Comparison of ENCODE assay signal across 2 cellular contexts in genomic region chr18:23573948-23574431, GRCh38.
TF ChIP-seq lines count a peak whose summit lies in the region.

No MANE protein-coding gene starts in this region.

TF ChIP-seq in GM23338, 12 proteins besides CTCF, POLR2A, EP300 and RAD21 (continued from another document):
- TF ChIP-seq REST (IDR thresholded peaks at IDR 0.05; ENCODE audit: unreplicated experiment) (no peak), ZNF462 (CRISPR knock-in tag; IDR thresholded peaks at IDR 0.05) (no peak)

TF ChIP-seq in WTC11, 78 proteins besides CTCF, POLR2A, EP300 and RAD21 (continued from another document):
- TF ChIP-seq ATF2 (CRISPR knock-in tag; IDR thresholded peaks at IDR 0.05; ENCODE audit: borderline replicate concordance, low read depth) (no peak), FOXK1 (CRISPR knock-in tag; IDR thresholded peaks at IDR 0.05) (no peak), ZBTB43 (CRISPR knock-in tag; IDR thresholded peaks at IDR 0.05) (no peak), IRF2 (CRISPR knock-in tag; IDR thresholded peaks at IDR 0.05; ENCODE audit: borderline replicate concordance, low read depth) (no peak), E2F5 (CRISPR knock-in tag; IDR thresholded peaks at IDR 0.05) (no peak), IRF1 (CRISPR knock-in tag; IDR thresholded peaks at IDR 0.05) (no peak), NFE2L1 (CRISPR knock-in tag; IDR thresholded peaks at IDR 0.05) (no peak), SP1 (CRISPR knock-in tag; conservative IDR thresholded peaks at IDR 0.05) (no peak), ZNF532 (CRISPR knock-in tag; IDR thresholded peaks at IDR 0.05; ENCODE audit: borderline replicate concordance) (no peak), GTF2I (CRISPR knock-in tag; conservative IDR thresholded peaks at IDR 0.05) (no peak), CREM (CRISPR knock-in tag; IDR thresholded peaks at IDR 0.05) (no peak)
TF ChIP-seq in WTC11: peak in this region for 0.
